9 cellular contexts compared by ENCODE assay signal in genomic region chr11:127843483-127844396, GRCh38.
DNase-seq lines count a peak whose midpoint lies in the region; ATAC-seq and TF ChIP-seq lines count a peak whose summit lies in the region.
"Had no signal": no experiment of that assay in that cellular context is flagged by ENCODE, and none has a peak within 500 bp of the region (broad histone marks: within the 10 kb centered on the region; RNA-seq: fewer than 3 reads in every experiment).

No MANE protein-coding gene starts in this region.

- no TSS peak for BruUV-seq in IMR-90 (replicated peaks; lab: Mats Ljungman, UMichigan)

- TF ChIP-seq POLR2A in IMR-90 (IDR thresholded peaks at IDR 0.05; ENCODE audit: low read depth, low read length), result no peak

- H3K27me3 ChIP-seq in IMR-90 (ENCODE audit: control insufficient read depth, insufficient read depth, low read length) (no peaks in the 10 kb centered on the region), cardiac muscle cell (no peaks in the 10 kb centered on the region)
- H3K27me3 ChIP-seq: uterus had no signal

- no peak overlapping the region for H3K27ac ChIP-seq in IMR-90 (ENCODE audit: insufficient read depth, low read length)
- no peak overlapping the region for H3K27ac ChIP-seq in cardiac muscle cell
- H3K27ac ChIP-seq: uterus had no signal

- no peak overlapping the region for H3K56ac ChIP-seq in IMR-90 (ENCODE audit: extremely low read depth, insufficient read depth, low read length)

- H2BK20ac ChIP-seq in IMR-90 (ENCODE audit: low read depth, low read length), result no peak overlapping the region

- H2AK5ac ChIP-seq in IMR-90 (ENCODE audit: low read depth, low read length), result no peak overlapping the region

- dilution Hi-C loops in IMR-90 (cut with HindIII; ENCODE audit: low sequenced_read_pairs, unreplicated experiment), result no loop called here

- intact Hi-C loops in IMR-90 (cut with micrococcal nuclease), result loop anchor here (1.0 to 10.0 kb wide), 2 partner anchors 178 to 311 kb away; no protein-coding TSS in a partner anchor

- H4K91ac ChIP-seq in IMR-90 (ENCODE audit: insufficient read depth, low read depth, low read length), result no peak overlapping the region

- H3K18ac ChIP-seq in IMR-90 (ENCODE audit: low read depth, low read length), result no peak overlapping the region

- no peak overlapping the region for H2BK5ac ChIP-seq in IMR-90 (ENCODE audit: low read depth, low read length, poor library complexity, severe bottlenecking)

- H3K4ac ChIP-seq in IMR-90 (ENCODE audit: low read depth, low read length), result no peak overlapping the region

- no peak overlapping the region for H2BK120ac ChIP-seq in IMR-90 (ENCODE audit: low read depth, low read length)

- peak; percentile 58 for TF ChIP-seq CTCF in IMR-90 (conservative IDR thresholded peaks at IDR 0.05; ENCODE audit: low read depth, low read length)
- peak; percentile 81 for TF ChIP-seq CTCF in cardiac muscle cell (IDR thresholded peaks at IDR 0.05; ENCODE audit: low read depth, low read length)

- in situ Hi-C loops in IMR-90 (cut with MboI; ENCODE audit: low sequenced_read_pairs), result no loop called here

- no peak overlapping the region for H4K8ac ChIP-seq in IMR-90 (ENCODE audit: low read depth in 2 of 2, low read length in 2 of 2)

- no peak overlapping the region for H3K4me2 ChIP-seq in IMR-90 (ENCODE audit: low read depth, low read length)

- H3K9me3 ChIP-seq in IMR-90 (ENCODE audit: control insufficient read depth, insufficient read depth, low read length), result no peaks in the 10 kb centered on the region
- no peaks in the 10 kb centered on the region for H3K9me3 ChIP-seq in cardiac muscle cell (ENCODE audit: low read depth)
- H3K9me3 ChIP-seq: uterus had no signal

- H2AFZ ChIP-seq in IMR-90 (replicated peaks; ENCODE audit: low read length, poor library complexity), result no peak overlapping the region

- CTCF ChIA-PET in IMR-90 (lab: Yijun Ruan, JAX), result interaction anchor here (0.6 to 1.7 kb wide), 10 partner anchors 12 to 343 kb away, joined by 3 to 7 read pairs (median 4); no protein-coding TSS in a partner anchor

- H2AK9ac ChIP-seq in IMR-90 (replicated peaks; ENCODE audit: low read depth, low read length, poor library complexity), result no peak overlapping the region

- no peak overlapping the region for H3K14ac ChIP-seq in IMR-90 (replicated peaks; ENCODE audit: low read depth, low read length)

- H3K36me3 ChIP-seq in IMR-90 (ENCODE audit: control insufficient read depth, insufficient read depth, low read length) (no peaks in the 10 kb centered on the region), cardiac muscle cell (no peaks in the 10 kb centered on the region)
- H3K36me3 ChIP-seq: uterus had no signal

- H3K23ac ChIP-seq in IMR-90 (ENCODE audit: low read depth, low read length), result no peak overlapping the region

- DNase-seq in CD1c-positive myeloid dendritic cell (ENCODE audit: extremely low spot score), result peak; percentile 35
- peak; percentile 55 for DNase-seq in IMR-90
- peak; percentile 62 for DNase-seq in RKO (ENCODE audit: low spot score)
- DNase-seq in activated gamma-delta T cell treated with anti-CD3 and anti-CD28 coated beads, Interleukin-2, amount 50 U/mL, for 16 hours (ENCODE audit: low read depth), result peak; percentile 18
- DNase-seq in cardiac muscle cell (ENCODE audit: low read depth in 1 of 2, low spot score in 1 of 2), result peak; percentile 83 to 91
- DNase-seq in renal cortical epithelial cell (ENCODE audit: low read depth), result peak; percentile 60

- no peak overlapping the region for H3K4me3 ChIP-seq in IMR-90 (ENCODE audit: insufficient read depth, low read depth, low read length)
- no peak overlapping the region for H3K4me3 ChIP-seq in cardiac muscle cell
- H3K4me3 ChIP-seq: uterus had no signal

- H3K9me1 ChIP-seq in IMR-90 (ENCODE audit: insufficient read depth, low read length), result no peaks in the 10 kb centered on the region

- POLR2A ChIA-PET in IMR-90 (lab: Charles Lee; ENCODE audit: unreplicated experiment), result no interaction called here

- H3K4me1 ChIP-seq in IMR-90 (ENCODE audit: control insufficient read depth, insufficient read depth, low read length), result no peaks in the 10 kb centered on the region
- H3K4me1 ChIP-seq in cardiac muscle cell (ENCODE audit: low read depth), result no peaks in the 10 kb centered on the region
- H3K4me1 ChIP-seq: uterus had no signal

- no peak overlapping the region for H2BK15ac ChIP-seq in IMR-90 (ENCODE audit: low read depth, low read length)

- no CpG with 5 or more reads among the region's 12 CpGs for WGBS in IMR-90 (ENCODE audit: extremely low coverage in 2 of 2, insufficient read length in 1 of 2), 2 experiments

- peak; percentile 50 for TF ChIP-seq RAD21 in IMR-90 (IDR thresholded peaks at IDR 0.05; ENCODE audit: low read length)

- H4K20me1 ChIP-seq in IMR-90 (ENCODE audit: insufficient read depth, low read length), result no peaks in the 10 kb centered on the region

- H4K5ac ChIP-seq in IMR-90 (ENCODE audit: low read depth, low read length), result no peak overlapping the region

- H3K79me1 ChIP-seq in IMR-90 (ENCODE audit: low read depth in 1 of 2, low read length in 2 of 2), result no peaks in the 10 kb centered on the region

- peak; percentile 56 for ATAC-seq in GM19438 (IDR thresholded peaks at IDR 0.05; ENCODE audit: low read depth, unreplicated experiment)
- ATAC-seq in IMR-90 (ENCODE audit: low read depth), result peak; percentile 82
- ATAC-seq in GM18870 (IDR thresholded peaks at IDR 0.05; ENCODE audit: unreplicated experiment), result no peak

- no peak overlapping the region for H3K9ac ChIP-seq in IMR-90 (ENCODE audit: low read depth, low read length)

TF ChIP-seq in IMR-90, 13 proteins besides CTCF, POLR2A, EP300 and RAD21:
- TF ChIP-seq RCOR1 (IDR thresholded peaks at IDR 0.05; ENCODE audit: insufficient replicate concordance, low read length), result no peak
- no peak for TF ChIP-seq MAFK (IDR thresholded peaks at IDR 0.05; ENCODE audit: low read depth, low read length)
- no peak for TF ChIP-seq CHD1 (IDR thresholded peaks at IDR 0.05; ENCODE audit: low read depth, low read length)
- TF ChIP-seq SMC3 (IDR thresholded peaks at IDR 0.05; ENCODE audit: low read depth, low read length), result peak; percentile 46; the same call in 1 of the 2 replicates

Comparison
In these comparisons a context has a peak if more than half of its experiments do, and no peak if none do; other contexts are left out.
1. DNase-seq: peak in every context shown above with its lines; median percentile 87 in cardiac muscle cell; 62 in RKO; 60 in renal cortical epithelial cell; 55 in IMR-90; 35 in CD1c-positive myeloid dendritic cell; 18 in activated gamma-delta T cell treated with anti-CD3 and anti-CD28 coated beads, Interleukin-2, amount 50 U/mL, for 16 hours.